ENCODE assay signal across 1 cellular context in genomic region chr12:4439736-4440135, GRCh38.
TF ChIP-seq lines count a peak whose summit lies in the region.

No MANE protein-coding gene starts in this region.

TF ChIP-seq in H1, 55 proteins besides CTCF, POLR2A, EP300 and RAD21:
- TF ChIP-seq USF2 (IDR thresholded peaks at IDR 0.05; ENCODE audit: low read length) (no peak), SUZ12 (IDR thresholded peaks at IDR 0.05; ENCODE audit: low read length) (no peak)
